Comparison of ENCODE assay signal across 13 cellular contexts in genomic region chrX:13489451-13489850, GRCh38.
DNase-seq lines count a peak whose midpoint lies in the region; ATAC-seq, FAIRE-seq and TF ChIP-seq lines count a peak whose summit lies in the region.
"Had no signal": no experiment of that assay in that cellular context is flagged by ENCODE, and none has a peak within 500 bp of the region (broad histone marks: within the 10 kb centered on the region; RNA-seq: fewer than 3 reads in every experiment).

No MANE protein-coding gene starts in this region.

- peak; percentile 16 for DNase-seq in GM03348 (ENCODE audit: low spot score)
- peak; percentile 66 for DNase-seq in astrocyte of the hippocampus (ENCODE audit: low read depth, low spot score)
- peak; percentile 21 to 47 for DNase-seq in gastrocnemius medialis
- no peak for DNase-seq in activated naive CD8-positive, alpha-beta T cell treated with anti-CD3 and anti-CD28 coated beads for 36 hours
- DNase-seq in GM12891 (ENCODE audit: insufficient read length, low spot score): no peak
- no peak for DNase-seq in middle frontal gyrus (ENCODE audit: extremely low spot score, low spot score)
- no peak for DNase-seq in NCI-H2107 treated with DMSO at 0.1 percent for 48 hours (lab: John Stamatoyannopoulos, UW; ENCODE audit: unreplicated experiment)
- DNase-seq: activated T-cell treated with anti-CD3 and anti-CD28 coated beads, Interleukin-2, amount 50 U/mL, for 48 hours; CD8-positive, alpha-beta memory T cell; islet precursor cell; NCI-H1105 treated with DMSO at 0.1 percent for 48 hours; retina had no signal

- H3K9me3 Mint-ChIP-seq in activated naive CD8-positive, alpha-beta T cell treated with anti-CD3 and anti-CD28 coated beads for 36 hours: no peaks in the 10 kb centered on the region
- H3K9me3 Mint-ChIP-seq: CD8-positive, alpha-beta memory T cell had no signal

- TF ChIP-seq EP300 in gastroesophageal sphincter (IDR thresholded peaks at IDR 0.05): no peak

- no peaks in the 10 kb centered on the region for H3K27me3 ChIP-seq in gastroesophageal sphincter
- H3K27me3 ChIP-seq in gastrocnemius medialis: no peaks in the 10 kb centered on the region

- TF ChIP-seq POLR2A in gastroesophageal sphincter (IDR thresholded peaks at IDR 0.05) (no peak), gastrocnemius medialis (IDR thresholded peaks at IDR 0.05) (no peak), GM12891 (IDR thresholded peaks at IDR 0.05; ENCODE audit: low read depth, low read length) (no peak)

- H3K4me1 ChIP-seq in gastroesophageal sphincter (peaks cover 0 to 29% (median 5%) of the 10 kb centered on the region in 3 donors), gastrocnemius medialis (peaks cover 6 to 7% of the 10 kb centered on the region in 2 donors)

- no peak overlapping the region for H3K27ac ChIP-seq in gastroesophageal sphincter
- H3K27ac ChIP-seq in gastrocnemius medialis: peak overlapping the region in 1 of 4 donors; percentile 67

- H3K27me3 Mint-ChIP-seq in activated naive CD8-positive, alpha-beta T cell treated with anti-CD3 and anti-CD28 coated beads for 36 hours: no peaks in the 10 kb centered on the region

- H3K4me3 ChIP-seq in gastroesophageal sphincter (no peak overlapping the region), gastrocnemius medialis (no peak overlapping the region)

- FAIRE-seq in GM12891 (lab: Jason Lieb, UNC): no peak

- TF ChIP-seq CTCF in gastroesophageal sphincter (IDR thresholded peaks at IDR 0.05) (no peak), gastrocnemius medialis (IDR thresholded peaks at IDR 0.05 in 4 of 5, conservative IDR thresholded peaks at IDR 0.05 in 1 of 5) (no peak)

- no peaks in the 10 kb centered on the region for H3K36me3 Mint-ChIP-seq in activated naive CD8-positive, alpha-beta T cell treated with anti-CD3 and anti-CD28 coated beads for 36 hours
- H3K36me3 Mint-ChIP-seq: CD8-positive, alpha-beta memory T cell had no signal

- in situ Hi-C loops in gastrocnemius medialis (cut with MboI; ENCODE audit: low sequenced_read_pairs in 4 of 4): loop anchor here (10.0 to 25.0 kb wide), 4 partner anchors 227 to 535 kb away; no protein-coding TSS in a partner anchor

- H3K27ac Mint-ChIP-seq in activated naive CD8-positive, alpha-beta T cell treated with anti-CD3 and anti-CD28 coated beads for 36 hours: no peak overlapping the region
- H3K27ac Mint-ChIP-seq: CD8-positive, alpha-beta memory T cell had no signal

- no peaks in the 10 kb centered on the region for H3K36me3 ChIP-seq in gastroesophageal sphincter
- H3K36me3 ChIP-seq in gastrocnemius medialis: no peaks in the 10 kb centered on the region

- no peak overlapping the region for H3K4me3 Mint-ChIP-seq in activated naive CD8-positive, alpha-beta T cell treated with anti-CD3 and anti-CD28 coated beads for 36 hours
- H3K4me3 Mint-ChIP-seq: CD8-positive, alpha-beta memory T cell had no signal

- intact Hi-C loops in gastrocnemius medialis (cut with DNase I; ENCODE audit: low total_unique reads): loop anchor here (2.0 kb wide), 1 partner anchor 519 kb away; no protein-coding TSS in a partner anchor

- peak; percentile 28 for ATAC-seq in gastroesophageal sphincter
- ATAC-seq in gastrocnemius medialis: peak in 1 of 2 donors; percentile 30

- WGBS in gastroesophageal sphincter (ENCODE audit: low coverage in 1 of 2), 2 donors: 23 to 40% methylated on average over 1 to 5 of the region's 5 CpGs

- H3K9me3 ChIP-seq in gastroesophageal sphincter (no peaks in the 10 kb centered on the region), gastrocnemius medialis (no peaks in the 10 kb centered on the region)

- peaks cover 15% of the 10 kb centered on the region for H3K4me1 Mint-ChIP-seq in activated naive CD8-positive, alpha-beta T cell treated with anti-CD3 and anti-CD28 coated beads for 36 hours

TF ChIP-seq in GM12891, 5 proteins besides CTCF, POLR2A, EP300 and RAD21:
- TF ChIP-seq POLR2AphosphoS5 (IDR thresholded peaks at IDR 0.05; ENCODE audit: low read depth, low read length) (no peak), PAX5 (IDR thresholded peaks at IDR 0.05; ENCODE audit: insufficient read depth, low read length, severe bottlenecking) (no peak), SPI1 (IDR thresholded peaks at IDR 0.05; ENCODE audit: low read depth, low read length) (no peak), TAF1 (IDR thresholded peaks at IDR 0.05; ENCODE audit: low read depth, low read length) (no peak), POU2F2 (IDR thresholded peaks at IDR 0.05; ENCODE audit: low read depth, low read length) (no peak)

Comparison
In these comparisons a context has a peak if more than half of its experiments do, and no peak if none do; other contexts are left out.
1. DNase-seq: peak in GM03348 (single experiment), astrocyte of the hippocampus (single experiment) and gastrocnemius medialis (2 of 2); none in activated naive CD8-positive, alpha-beta T cell treated with anti-CD3 and anti-CD28 coated beads for 36 hours (single experiment), GM12891 (single experiment), middle frontal gyrus (single experiment) and NCI-H2107 treated with DMSO at 0.1 percent for 48 hours (single experiment).